In the genomic region with DNA sequence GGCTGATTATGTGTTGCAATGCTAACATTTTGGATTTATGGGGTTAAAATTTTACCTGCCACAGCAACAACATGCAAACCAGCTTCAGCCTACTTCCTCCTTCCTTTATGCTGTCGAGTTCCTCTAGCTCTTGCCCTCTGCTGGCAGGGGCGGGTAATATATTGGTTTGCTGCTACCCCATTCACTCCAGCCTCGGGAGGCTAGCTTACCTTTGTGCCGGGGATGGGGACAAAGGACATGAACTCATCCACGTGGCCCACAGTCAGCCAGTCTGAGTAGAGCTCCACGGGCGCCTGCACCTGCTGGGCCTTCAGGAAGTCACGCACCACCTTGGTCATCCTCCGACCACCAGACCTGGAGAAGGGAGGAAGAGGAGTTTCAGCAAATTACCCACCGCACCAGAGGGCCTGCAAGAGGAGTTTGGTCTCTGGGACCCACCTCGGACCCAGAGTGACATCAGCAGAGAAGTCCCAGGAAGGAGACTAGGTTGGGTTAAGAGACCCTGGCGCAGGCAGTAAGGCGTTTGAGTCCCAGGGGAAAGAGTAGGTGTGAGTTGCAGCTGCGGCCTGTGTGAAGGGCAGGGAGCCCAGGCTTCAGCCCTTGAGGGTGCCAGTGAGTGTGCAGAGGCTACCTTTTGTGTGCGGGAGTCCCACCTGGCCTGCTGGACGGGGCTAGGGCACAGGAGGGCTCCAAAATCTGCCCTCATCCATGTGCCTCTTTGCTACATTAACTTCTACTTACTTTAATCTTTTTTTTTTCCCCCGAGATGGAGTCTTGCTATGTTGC, we compare ENCODE assay signal across 10 cellular contexts. TPM values are rescaled to one million over a fixed set of nuclear protein-coding genes. Genes with fewer than 3 reads are reported as not detected.
DNase-seq lines count a peak whose midpoint lies in the region; ATAC-seq and TF ChIP-seq lines count a peak whose summit lies in the region.
"Had no signal": no experiment of that assay in that cellular context is flagged by ENCODE, and none has a peak within 500 bp of the region (broad histone marks: within the 10 kb centered on the region; RNA-seq: fewer than 3 reads in every experiment).

No MANE protein-coding gene starts in this region.

- DNase-seq in Daoy (ENCODE audit: low read depth) = peak; percentile 35
- DNase-seq in HFFc6 = no peak
- DNase-seq in WTC11 (ENCODE audit: low spot score) = peak; percentile 68
- no peak for DNase-seq in substantia nigra (lab: John Stamatoyannopoulos, UW)
- DNase-seq in aorta = no peak
- no peak for DNase-seq in NCI-H2196 treated with DMSO at 0.1 percent for 48 hours (lab: John Stamatoyannopoulos, UW; ENCODE audit: unreplicated experiment)

- H3K4me1 ChIP-seq in liver (ENCODE audit: control insufficient read depth in 4 of 4, insufficient read depth in 4 of 4, low read length in 3 of 4) (no peaks in the 10 kb centered on the region), aorta (ENCODE audit: control insufficient read depth in 1 of 2, insufficient read depth in 2 of 2, low read length in 2 of 2) (no peaks in the 10 kb centered on the region)
- H3K4me1 ChIP-seq: tibial nerve had no signal

- TF ChIP-seq CTCF in HFFc6 (IDR thresholded peaks at IDR 0.05) = peak; percentile 71
- peak; percentile 43 for TF ChIP-seq CTCF in WTC11 (IDR thresholded peaks at IDR 0.05)
- TF ChIP-seq CTCF in liver (IDR thresholded peaks at IDR 0.05; ENCODE audit: low read depth, low read length, missing input control) = peak; percentile 18

- H3K36me3 Mint-ChIP-seq in HFFc6 (ENCODE audit: low read depth) = no peaks in the 10 kb centered on the region
- peaks cover 5% of the 10 kb centered on the region for H3K36me3 Mint-ChIP-seq in WTC11

- intact Hi-C loops in aorta (cut with DNase I) = no loop called here

- no peaks in the 10 kb centered on the region for H3K4me1 Mint-ChIP-seq in HFFc6 (ENCODE audit: low read depth)
- 0 out of 2 replicates have a peak, but pooled peaks cover 3% of the 10 kb centered on the region for H3K4me1 Mint-ChIP-seq in WTC11

- H3K27ac ChIP-seq in liver (ENCODE audit: low read depth in 1 of 2, low read length in 2 of 2) (no peak overlapping the region), substantia nigra (ENCODE audit: low read depth, low read length, poor library complexity, severe bottlenecking) (no peak overlapping the region), aorta (ENCODE audit: low read depth in 1 of 2, low read length in 2 of 2) (no peak overlapping the region)
- H3K27ac ChIP-seq: SK-N-MC, tibial nerve had no signal

- H3K4me3 ChIP-seq in liver (ENCODE audit: low read depth in 1 of 3, low read length in 3 of 3) (no peak overlapping the region), aorta (ENCODE audit: low read length in 2 of 2) (no peak overlapping the region)
- H3K4me3 ChIP-seq: SK-N-MC, tibial nerve had no signal

- peak in 1 of 2 donors; percentile 61 for TF ChIP-seq RAD21 in liver (IDR thresholded peaks at IDR 0.05)

- CTCF ChIA-PET in WTC11 (lab: Charles Lee) = interaction anchor here (0.6 to 3.7 kb wide), 26 partner anchors 8 to 327 kb away, joined by 3 to 28 read pairs (median 4); a partner anchor contains a TSS

- H3K36me3 ChIP-seq in liver (ENCODE audit: control insufficient read depth in 4 of 4, insufficient read depth in 3 of 4, low read depth in 1 of 4, low read length in 3 of 4) = no peaks in the 10 kb centered on the region
- H3K36me3 ChIP-seq in aorta (ENCODE audit: control insufficient read depth in 1 of 2, insufficient read depth in 2 of 2, low read length in 1 of 2) = no peaks in the 10 kb centered on the region

- no peaks in the 10 kb centered on the region for H3K9me3 ChIP-seq in liver (ENCODE audit: control insufficient read depth in 4 of 4, low read length in 3 of 4)
- peaks cover 4% of the 10 kb centered on the region for H3K9me3 ChIP-seq in aorta (ENCODE audit: control insufficient read depth, low read length)
- H3K9me3 ChIP-seq: tibial nerve had no signal

- WGBS in liver = 80% methylated on average over 17 of the region's 17 CpGs
- 73 to 75% methylated on average over 17 of the region's 17 CpGs for WGBS in aorta, 2 donors

- H3K4me3 Mint-ChIP-seq in HFFc6 (no peak overlapping the region), WTC11 (no peak overlapping the region)

- POLR2A ChIA-PET in WTC11 (lab: Charles Lee) = interaction anchor here (1.0 kb wide), 1 partner anchor 154 kb away, joined by 7 read pairs; a partner anchor contains a TSS

- no peaks in the 10 kb centered on the region for H3K9me3 Mint-ChIP-seq in HFFc6
- peaks cover 8% of the 10 kb centered on the region; the same call in 1 of the 2 replicates for H3K9me3 Mint-ChIP-seq in WTC11

- H3K27ac Mint-ChIP-seq in HFFc6 = no peak overlapping the region
- no peak overlapping the region for H3K27ac Mint-ChIP-seq in WTC11

- peak; percentile 97 for ATAC-seq in WTC11
- ATAC-seq in HG02763 (IDR thresholded peaks at IDR 0.05; ENCODE audit: unreplicated experiment) = no peak
- ATAC-seq in aorta (ENCODE audit: low FRiP score) = no peak

- H3K9ac ChIP-seq in liver (ENCODE audit: low read depth in 1 of 2, low read length in 2 of 2) = no peak overlapping the region

- peaks cover 34% of the 10 kb centered on the region for H3K27me3 Mint-ChIP-seq in HFFc6 (ENCODE audit: insufficient read depth)
- H3K27me3 Mint-ChIP-seq in WTC11 (ENCODE audit: low read depth) = no peaks in the 10 kb centered on the region; the same call in 1 of the 2 replicates

- H3K27me3 ChIP-seq in liver (ENCODE audit: control insufficient read depth in 4 of 4, insufficient read depth in 4 of 4, low read length in 3 of 4) (no peaks in the 10 kb centered on the region), aorta (ENCODE audit: control insufficient read depth in 1 of 2, insufficient read depth in 2 of 2, low read length in 1 of 2) (no peaks in the 10 kb centered on the region)

TF ChIP-seq in WTC11, 78 proteins besides CTCF, POLR2A, EP300 and RAD21:
- no peak for TF ChIP-seq CREM (CRISPR knock-in tag; IDR thresholded peaks at IDR 0.05)
- TF ChIP-seq, protein P1, sequence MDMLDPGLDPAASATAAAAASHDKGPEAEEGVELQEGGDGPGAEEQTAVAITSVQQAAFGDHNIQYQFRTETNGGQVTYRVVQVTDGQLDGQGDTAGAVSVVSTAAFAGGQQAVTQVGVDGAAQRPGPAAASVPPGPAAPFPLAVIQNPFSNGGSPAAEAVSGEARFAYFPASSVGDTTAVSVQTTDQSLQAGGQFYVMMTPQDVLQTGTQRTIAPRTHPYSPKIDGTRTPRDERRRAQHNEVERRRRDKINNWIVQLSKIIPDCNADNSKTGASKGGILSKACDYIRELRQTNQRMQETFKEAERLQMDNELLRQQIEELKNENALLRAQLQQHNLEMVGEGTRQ (CRISPR knock-in tag; IDR thresholded peaks at IDR 0.05) = 0 out of 2 replicates have a peak, but pooled peaks have one; percentile 40
TF ChIP-seq in WTC11: peak in this region for 1.

TF ChIP-seq in liver, 16 proteins besides CTCF, POLR2A, EP300 and RAD21:
- TF ChIP-seq SP1 (IDR thresholded peaks at IDR 0.05) (no peak), GABPA (IDR thresholded peaks at IDR 0.05 in 1 of 2, conservative IDR thresholded peaks at IDR 0.05 in 1 of 2) (peak; percentile 66 to 69), HNF4G (IDR thresholded peaks at IDR 0.05) (no peak)

RNA-seq across cellular contexts. Expression of a gene that starts 21.8 kb away (rescaled TPM):
- 313 and 339 TPM in 2 replicates for total RNA-seq in Daoy (2014; rRNA removed; shearing (Covaris generic))
- 100 to 1,000 TPM; 112 to 128 (median 116) TPM for total RNA-seq in HFFc6 (2021; fragmentation: NEBNext Ultra II Directional; extraction: Animal tissue kit (Norgen Biotek cat#: 25700))
- total RNA-seq in WTC11 (2021) (81.5 to 90.1 TPM (median 89.5 TPM) in 3 replicates), liver (100 to 1,000 TPM in 1 of 2 donors, 10 to 100 TPM in 1; 73.9 to 138 TPM), aorta (10 to 100 TPM; 55.1 to 71.6 TPM)
- polyA plus RNA-seq in liver (100 to 1,000 TPM; 206 to 279 TPM), aorta (100 to 1,000 TPM in 1 of 2 donors, 10 to 100 TPM in 1; 71.8 to 130 TPM)

RNA-seq across cellular contexts. Expression of a gene that starts 43.6 kb away (rescaled TPM):
- total RNA-seq in Daoy (2014; rRNA removed; shearing (Covaris generic)) = 0.34 and 0.89 TPM in 2 replicates
- under 1 TPM in 4 of 6 experiments, not detected in 2; 0.05 to 0.33 (median 0.13) TPM for total RNA-seq in HFFc6 (2021; fragmentation: NEBNext Ultra II Directional; extraction: Animal tissue kit (Norgen Biotek cat#: 25700))
- total RNA-seq in WTC11 (2021) (3.8 to 5.1 TPM (median 4.4 TPM) in 3 replicates), liver (1 to 10 TPM; 1.6 to 2.4 TPM), aorta (1 to 10 TPM; 1.8 to 2.2 TPM)
- polyA plus RNA-seq in liver (under 1 TPM; 0.25 to 0.32 TPM), aorta (1 to 10 TPM in 1 of 2 donors, under 1 TPM in 1; 0.87 to 2.9 TPM)

Comparison
In these comparisons a context has a peak if more than half of its experiments do, and no peak if none do; other contexts are left out.
1. DNase-seq: peak in Daoy (single experiment) and WTC11 (single experiment); none in HFFc6 (single experiment), substantia nigra (0 of 49), aorta (0 of 2) and NCI-H2196 treated with DMSO at 0.1 percent for 48 hours (single experiment).
2. CTCF ChIP-seq: peak in every context shown above with its lines; median percentile 71 in HFFc6; 43 in WTC11; 18 in liver.